1 cellular context compared by ENCODE assay signal in the genomic region with DNA sequence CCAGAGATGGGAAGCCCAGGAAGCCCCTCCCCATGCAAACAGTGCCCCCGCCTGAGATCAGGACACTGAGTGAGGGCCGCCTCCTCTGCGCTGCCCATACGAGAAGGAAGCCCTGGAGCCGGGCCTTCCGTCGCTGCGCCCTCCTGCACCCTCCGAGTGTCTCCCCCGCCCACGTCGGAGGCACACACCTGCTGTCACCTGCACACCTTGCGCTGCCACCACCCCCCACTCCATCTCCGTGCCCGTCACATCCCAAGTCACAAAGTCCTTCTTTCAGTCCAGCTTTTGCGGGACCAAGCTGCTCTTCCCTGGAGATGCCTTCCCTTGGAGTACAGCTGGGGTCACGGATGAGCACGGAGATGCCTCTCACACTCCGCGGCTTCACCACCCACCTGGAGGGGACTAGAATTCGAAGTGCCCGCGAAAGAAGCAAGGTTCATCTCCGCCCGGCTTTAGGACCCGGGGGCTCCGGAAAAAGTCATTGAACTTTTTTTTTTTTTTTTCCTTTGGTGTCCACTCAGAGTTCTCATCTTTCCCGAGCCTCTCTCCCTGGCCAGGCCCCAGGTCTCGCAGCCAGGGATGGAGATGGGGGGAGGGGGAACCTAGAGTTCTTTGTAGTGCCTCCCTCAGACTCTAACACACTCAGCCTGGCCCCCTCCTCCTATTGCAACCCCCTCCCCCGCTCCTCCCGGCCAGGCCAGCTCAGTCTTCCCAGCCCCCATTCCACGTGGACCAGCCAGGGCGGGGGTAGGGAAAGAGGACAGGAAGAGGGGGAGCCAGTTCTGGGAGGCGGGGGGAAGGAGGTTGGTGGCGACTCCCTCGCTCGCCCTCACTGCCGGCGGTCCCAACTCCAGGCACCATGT.
TF ChIP-seq lines count a peak whose summit lies in the region.

Gene FKBP10 (plus strand): TSS at position 829 of the 863 bp plus-strand sequence. CDS start 31 bp downstream, at position 860.

TF ChIP-seq in HepG2, 621 proteins besides CTCF, POLR2A, EP300 and RAD21 (continued from another document and continues in another):
- TF ChIP-seq HNF4G (IDR thresholded peaks at IDR 0.05; ENCODE audit: borderline replicate concordance, low read depth, low read length) (peak; percentile 40), HNF4G (CRISPR knock-in tag; IDR thresholded peaks at IDR 0.05; ENCODE audit: borderline replicate concordance, low read depth) (no peak; the same call in 1 of the 2 replicates), ZNF142 (CRISPR knock-in tag; IDR thresholded peaks at IDR 0.05) (no peak), ZMAT3 (CRISPR knock-in tag; conservative IDR thresholded peaks at IDR 0.05) (0 out of 2 replicates have a peak, but pooled peaks have one; percentile 6), MXI1 (IDR thresholded peaks at IDR 0.05; ENCODE audit: borderline replicate concordance, low read depth, low read length) (peak; percentile 85; the same call in 2 of the 3 replicates), ZNF720 (CRISPR knock-in tag; IDR thresholded peaks at IDR 0.05) (no peak), ZNF280D (CRISPR knock-in tag; IDR thresholded peaks at IDR 0.05) (peak; percentile 37; the same call in 1 of the 2 replicates), PHF21A (CRISPR knock-in tag; IDR thresholded peaks at IDR 0.05) (no peak; the same call in 1 of the 2 replicates), ZNF766 (CRISPR knock-in tag; IDR thresholded peaks at IDR 0.05; ENCODE audit: borderline replicate concordance) (no peak; the same call in 1 of the 2 replicates), ZSCAN31 (CRISPR knock-in tag; IDR thresholded peaks at IDR 0.05; ENCODE audit: low read depth) (peak; percentile 18; the same call in 1 of the 2 replicates), ARID5B (CRISPR knock-in tag; IDR thresholded peaks at IDR 0.05) (peak; percentile 40; the same call in 1 of the 2 replicates), RXRB (CRISPR knock-in tag; IDR thresholded peaks at IDR 0.05; ENCODE audit: borderline replicate concordance) (peak; percentile 59; the same call in 1 of the 2 replicates), GATAD2A (CRISPR knock-in tag; IDR thresholded peaks at IDR 0.05) (0 out of 2 replicates have a peak, but pooled peaks have one; percentile 24), CSRNP2 (CRISPR knock-in tag; conservative IDR thresholded peaks at IDR 0.05; ENCODE audit: low read depth) (no peak), CEBPG (CRISPR knock-in tag; IDR thresholded peaks at IDR 0.05) (no peak), ZNF30 (CRISPR knock-in tag; IDR thresholded peaks at IDR 0.05) (peak; percentile 42; the same call in 1 of the 2 replicates)
- TF ChIP-seq, protein P1, sequence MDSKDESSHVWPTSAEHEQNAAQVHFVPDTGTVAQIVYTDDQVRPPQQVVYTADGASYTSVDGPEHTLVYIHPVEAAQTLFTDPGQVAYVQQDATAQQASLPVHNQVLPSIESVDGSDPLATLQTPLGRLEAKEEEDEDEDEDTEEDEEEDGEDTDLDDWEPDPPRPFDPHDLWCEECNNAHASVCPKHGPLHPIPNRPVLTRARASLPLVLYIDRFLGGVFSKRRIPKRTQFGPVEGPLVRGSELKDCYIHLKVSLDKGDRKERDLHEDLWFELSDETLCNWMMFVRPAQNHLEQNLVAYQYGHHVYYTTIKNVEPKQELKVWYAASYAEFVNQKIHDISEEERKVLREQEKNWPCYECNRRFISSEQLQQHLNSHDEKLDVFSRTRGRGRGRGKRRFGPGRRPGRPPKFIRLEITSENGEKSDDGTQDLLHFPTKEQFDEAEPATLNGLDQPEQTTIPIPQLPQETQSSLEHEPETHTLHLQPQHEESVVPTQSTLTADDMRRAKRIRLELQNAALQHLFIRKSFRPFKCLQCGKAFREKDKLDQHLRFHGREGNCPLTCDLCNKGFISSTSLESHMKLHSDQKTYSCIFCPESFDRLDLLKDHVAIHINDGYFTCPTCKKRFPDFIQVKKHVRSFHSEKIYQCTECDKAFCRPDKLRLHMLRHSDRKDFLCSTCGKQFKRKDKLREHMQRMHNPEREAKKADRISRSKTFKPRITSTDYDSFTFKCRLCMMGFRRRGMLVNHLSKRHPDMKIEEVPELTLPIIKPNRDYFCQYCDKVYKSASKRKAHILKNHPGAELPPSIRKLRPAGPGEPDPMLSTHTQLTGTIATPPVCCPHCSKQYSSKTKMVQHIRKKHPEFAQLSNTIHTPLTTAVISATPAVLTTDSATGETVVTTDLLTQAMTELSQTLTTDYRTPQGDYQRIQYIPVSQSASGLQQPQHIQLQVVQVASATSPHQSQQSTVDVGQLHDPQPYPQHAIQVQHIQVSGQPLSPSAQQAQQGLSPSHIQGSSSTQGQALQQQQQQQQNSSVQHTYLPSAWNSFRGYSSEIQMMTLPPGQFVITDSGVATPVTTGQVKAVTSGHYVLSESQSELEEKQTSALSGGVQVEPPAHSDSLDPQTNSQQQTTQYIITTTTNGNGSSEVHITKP (CRISPR knock-in tag; IDR thresholded peaks at IDR 0.05; ENCODE audit: low read depth): peak; percentile 83
- TF ChIP-seq, protein P2, sequence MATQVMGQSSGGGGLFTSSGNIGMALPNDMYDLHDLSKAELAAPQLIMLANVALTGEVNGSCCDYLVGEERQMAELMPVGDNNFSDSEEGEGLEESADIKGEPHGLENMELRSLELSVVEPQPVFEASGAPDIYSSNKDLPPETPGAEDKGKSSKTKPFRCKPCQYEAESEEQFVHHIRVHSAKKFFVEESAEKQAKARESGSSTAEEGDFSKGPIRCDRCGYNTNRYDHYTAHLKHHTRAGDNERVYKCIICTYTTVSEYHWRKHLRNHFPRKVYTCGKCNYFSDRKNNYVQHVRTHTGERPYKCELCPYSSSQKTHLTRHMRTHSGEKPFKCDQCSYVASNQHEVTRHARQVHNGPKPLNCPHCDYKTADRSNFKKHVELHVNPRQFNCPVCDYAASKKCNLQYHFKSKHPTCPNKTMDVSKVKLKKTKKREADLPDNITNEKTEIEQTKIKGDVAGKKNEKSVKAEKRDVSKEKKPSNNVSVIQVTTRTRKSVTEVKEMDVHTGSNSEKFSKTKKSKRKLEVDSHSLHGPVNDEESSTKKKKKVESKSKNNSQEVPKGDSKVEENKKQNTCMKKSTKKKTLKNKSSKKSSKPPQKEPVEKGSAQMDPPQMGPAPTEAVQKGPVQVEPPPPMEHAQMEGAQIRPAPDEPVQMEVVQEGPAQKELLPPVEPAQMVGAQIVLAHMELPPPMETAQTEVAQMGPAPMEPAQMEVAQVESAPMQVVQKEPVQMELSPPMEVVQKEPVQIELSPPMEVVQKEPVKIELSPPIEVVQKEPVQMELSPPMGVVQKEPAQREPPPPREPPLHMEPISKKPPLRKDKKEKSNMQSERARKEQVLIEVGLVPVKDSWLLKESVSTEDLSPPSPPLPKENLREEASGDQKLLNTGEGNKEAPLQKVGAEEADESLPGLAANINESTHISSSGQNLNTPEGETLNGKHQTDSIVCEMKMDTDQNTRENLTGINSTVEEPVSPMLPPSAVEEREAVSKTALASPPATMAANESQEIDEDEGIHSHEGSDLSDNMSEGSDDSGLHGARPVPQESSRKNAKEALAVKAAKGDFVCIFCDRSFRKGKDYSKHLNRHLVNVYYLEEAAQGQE (IDR thresholded peaks at IDR 0.05; ENCODE audit: borderline replicate concordance in 1 of 2, low read depth in 1 of 2, low read length in 2 of 2): peak in 1 of 2 experiments; percentile 45; a peak in 2 of 4 replicates
- TF ChIP-seq, protein P3, sequence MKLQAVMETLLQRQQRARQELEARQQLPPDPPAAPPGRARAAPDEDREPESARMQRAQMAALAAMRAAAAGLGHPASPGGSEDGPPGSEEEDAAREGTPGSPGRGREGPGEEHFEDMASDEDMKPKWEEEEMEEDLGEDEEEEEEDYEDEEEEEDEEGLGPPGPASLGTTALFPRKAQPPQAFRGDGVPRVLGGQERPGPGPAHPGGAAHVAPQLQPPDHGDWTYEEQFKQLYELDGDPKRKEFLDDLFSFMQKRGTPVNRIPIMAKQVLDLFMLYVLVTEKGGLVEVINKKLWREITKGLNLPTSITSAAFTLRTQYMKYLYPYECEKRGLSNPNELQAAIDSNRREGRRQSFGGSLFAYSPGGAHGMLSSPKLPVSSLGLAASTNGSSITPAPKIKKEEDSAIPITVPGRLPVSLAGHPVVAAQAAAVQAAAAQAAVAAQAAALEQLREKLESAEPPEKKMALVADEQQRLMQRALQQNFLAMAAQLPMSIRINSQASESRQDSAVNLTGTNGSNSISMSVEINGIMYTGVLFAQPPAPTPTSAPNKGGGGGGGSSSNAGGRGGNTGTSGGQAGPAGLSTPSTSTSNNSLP (IDR thresholded peaks at IDR 0.05; ENCODE audit: low read depth, low read length): peak; percentile 26; the same call in 1 of the 2 replicates
